In genomic region chr17:82863941-82864720, GRCh38 we compare ENCODE assay signal across 8 cellular contexts. TPM values are rescaled to one million over a fixed set of nuclear protein-coding genes. Genes with fewer than 3 reads are reported as not detected.
DNase-seq lines count a peak whose midpoint lies in the region; ATAC-seq and TF ChIP-seq lines count a peak whose summit lies in the region.

No MANE protein-coding gene starts in this region.

- peaks cover 0 to 1% (median 0%) of the 10 kb centered on the region in 3 donors for H3K27me3 Mint-ChIP-seq in CD14-positive monocyte (ENCODE audit: low read depth in 3 of 3)

- H3K27me3 ChIP-seq in left lung (no peaks in the 10 kb centered on the region), H7 (ENCODE audit: control insufficient read depth, insufficient read depth, low read length) (no peaks in the 10 kb centered on the region)

- H3K27ac Mint-ChIP-seq in CD14-positive monocyte: peak overlapping the region in 4 of 7 donors; percentile 46 to 81 (median 56)
- H3K27ac Mint-ChIP-seq in activated naive CD4-positive, alpha-beta T cell treated with anti-CD3 and anti-CD28 coated beads, Interleukin-2, amount 50 U/mL, for 72 hours: peak overlapping the region; percentile 95 to 96

- H3K4me3 ChIP-seq in left lung (no peak overlapping the region), H7 (ENCODE audit: insufficient read depth, low read depth, low read length) (no peak overlapping the region)

- H3K36me3 ChIP-seq in left lung (peaks cover 0 to 3% of the 10 kb centered on the region in 2 donors), H7 (replicated peaks; ENCODE audit: control insufficient read depth, insufficient read depth, low read length) (no peaks in the 10 kb centered on the region; the same call in 1 of the 2 replicates)

- no peaks in the 10 kb centered on the region for H3K9me3 ChIP-seq in left lung

- peaks cover 30 to 43% of the 10 kb centered on the region in 2 donors for H3K36me3 Mint-ChIP-seq in CD14-positive monocyte
- peaks cover 0 to 14% of the 10 kb centered on the region in 2 donors for H3K36me3 Mint-ChIP-seq in activated naive CD4-positive, alpha-beta T cell treated with anti-CD3 and anti-CD28 coated beads, Interleukin-2, amount 50 U/mL, for 72 hours

- no peak overlapping the region for H3K4me3 Mint-ChIP-seq in CD14-positive monocyte

- H3K27ac ChIP-seq in left lung: peak overlapping the region in 1 of 2 donors; percentile 40

- H3K9me3 Mint-ChIP-seq in CD14-positive monocyte: no peaks in the 10 kb centered on the region
- H3K9me3 Mint-ChIP-seq in activated naive CD4-positive, alpha-beta T cell treated with anti-CD3 and anti-CD28 coated beads, Interleukin-2, amount 50 U/mL, for 72 hours: no peaks in the 10 kb centered on the region

- H3K4me1 ChIP-seq in left lung: peaks cover 12 to 33% of the 10 kb centered on the region in 2 donors

- TF ChIP-seq CTCF in CD14-positive monocyte (IDR thresholded peaks at IDR 0.05): no peak
- TF ChIP-seq CTCF in left lung (IDR thresholded peaks at IDR 0.05): no peak

- ATAC-seq in GM19395 (IDR thresholded peaks at IDR 0.05; ENCODE audit: unreplicated experiment) (peak; percentile 80), HG03457 (IDR thresholded peaks at IDR 0.05; ENCODE audit: unreplicated experiment) (peak; percentile 55), SK-N-SH treated with all-trans-retinoic acid at 6 μM for 48 hours (peak; percentile 86), left lung (peak; percentile 6)
- peak; percentile 87 to 94 for ATAC-seq in activated naive CD4-positive, alpha-beta T cell treated with anti-CD3 and anti-CD28 coated beads, Interleukin-2, amount 50 U/mL, for 72 hours

- peaks cover 33% of the 10 kb centered on the region for H3K4me1 Mint-ChIP-seq in CD14-positive monocyte

- intact Hi-C loops in CD14-positive monocyte (cut with micrococcal nuclease) (no loop called here), left lung (cut with DNase I) (no loop called here)

- DNase-seq in CD14-positive monocyte (ENCODE audit: low spot score) (no peak), left lung (peak in 1 of 2 donors; percentile 53), H7 (no peak)
- peak; percentile 76 to 90 for DNase-seq in activated naive CD4-positive, alpha-beta T cell treated with anti-CD3 and anti-CD28 coated beads, Interleukin-2, amount 50 U/mL, for 72 hours (ENCODE audit: low spot score in 2 of 2)
- DNase-seq in stimulated activated CD8-positive, alpha-beta memory T cell treated with anti-CD3 and anti-CD28 coated beads, Interleukin-4, amount 100 ng/mL, for 1 hour (ENCODE audit: low read depth in 2 of 2, low spot score in 1 of 2): peak; percentile 47 to 78

TF ChIP-seq in SK-N-SH treated with all-trans-retinoic acid at 6 μM for 48 hours, 23 proteins besides CTCF, POLR2A, EP300 and RAD21:
- no peak for TF ChIP-seq OSR1 (CRISPR knock-in tag; IDR thresholded peaks at IDR 0.05)
- no peak for TF ChIP-seq ZNF70 (CRISPR knock-in tag; IDR thresholded peaks at IDR 0.05)
- no peak for TF ChIP-seq TSHZ2 (CRISPR knock-in tag; IDR thresholded peaks at IDR 0.05)
- 0 out of 2 replicates have a peak, but pooled peaks have one; percentile 40 for TF ChIP-seq POU6F1 (CRISPR knock-in tag; IDR thresholded peaks at IDR 0.05; ENCODE audit: borderline replicate concordance, low read depth)
- TF ChIP-seq ZNF565 (CRISPR knock-in tag; conservative IDR thresholded peaks at IDR 0.05; ENCODE audit: low read depth): no peak
- no peak for TF ChIP-seq GLIS3 (CRISPR knock-in tag; IDR thresholded peaks at IDR 0.05)
- no peak for TF ChIP-seq CSRNP3 (CRISPR knock-in tag; IDR thresholded peaks at IDR 0.05)
- no peak for TF ChIP-seq TOX (CRISPR knock-in tag; IDR thresholded peaks at IDR 0.05; ENCODE audit: borderline replicate concordance)
- TF ChIP-seq PPARA (CRISPR knock-in tag; IDR thresholded peaks at IDR 0.05; ENCODE audit: borderline replicate concordance): no peak
- 0 out of 2 replicates have a peak, but pooled peaks have one; percentile 18 for TF ChIP-seq BACH2 (CRISPR knock-in tag; IDR thresholded peaks at IDR 0.05; ENCODE audit: borderline replicate concordance)
- no peak for TF ChIP-seq ZFP30 (CRISPR knock-in tag; IDR thresholded peaks at IDR 0.05)
- TF ChIP-seq TCF4 (CRISPR knock-in tag; IDR thresholded peaks at IDR 0.05; ENCODE audit: borderline replicate concordance): peak; percentile 75
- TF ChIP-seq ESRRG (CRISPR knock-in tag; IDR thresholded peaks at IDR 0.05): no peak
- TF ChIP-seq SNAI2 (CRISPR knock-in tag; IDR thresholded peaks at IDR 0.05): no peak
- TF ChIP-seq RARB (CRISPR knock-in tag; IDR thresholded peaks at IDR 0.05): no peak
- TF ChIP-seq ISL1 (CRISPR knock-in tag; IDR thresholded peaks at IDR 0.05): no peak

RNA-seq across cellular contexts. Expression of gene ZNF750, which starts 24.3 kb away (rescaled TPM):
- polyA plus RNA-seq in CD14-positive monocyte: not detected
- total RNA-seq in activated naive CD4-positive, alpha-beta T cell treated with anti-CD3 and anti-CD28 coated beads, Interleukin-2, amount 50 U/mL, for 72 hours: not detected
- 1 to 10 TPM; 1.6 to 3.4 TPM for total RNA-seq in left lung
- total RNA-seq in H7 (2014; rRNA removed; shearing (Covaris generic)): not detected in 2 replicates

Comparison
In these comparisons a context has a peak if more than half of its experiments do, and no peak if none do; other contexts are left out.
1. DNase-seq: peak in activated naive CD4-positive, alpha-beta T cell treated with anti-CD3 and anti-CD28 coated beads, Interleukin-2, amount 50 U/mL, for 72 hours (2 of 2) and stimulated activated CD8-positive, alpha-beta memory T cell treated with anti-CD3 and anti-CD28 coated beads, Interleukin-4, amount 100 ng/mL, for 1 hour (2 of 2); none in CD14-positive monocyte (single experiment) and H7 (single experiment).
2. ATAC-seq: peak in every context shown above with its lines; median percentile 90 in activated naive CD4-positive, alpha-beta T cell treated with anti-CD3 and anti-CD28 coated beads, Interleukin-2, amount 50 U/mL, for 72 hours; 86 in SK-N-SH treated with all-trans-retinoic acid at 6 μM for 48 hours; 80 in GM19395; 55 in HG03457; 6 in left lung.